In the genomic region with DNA sequence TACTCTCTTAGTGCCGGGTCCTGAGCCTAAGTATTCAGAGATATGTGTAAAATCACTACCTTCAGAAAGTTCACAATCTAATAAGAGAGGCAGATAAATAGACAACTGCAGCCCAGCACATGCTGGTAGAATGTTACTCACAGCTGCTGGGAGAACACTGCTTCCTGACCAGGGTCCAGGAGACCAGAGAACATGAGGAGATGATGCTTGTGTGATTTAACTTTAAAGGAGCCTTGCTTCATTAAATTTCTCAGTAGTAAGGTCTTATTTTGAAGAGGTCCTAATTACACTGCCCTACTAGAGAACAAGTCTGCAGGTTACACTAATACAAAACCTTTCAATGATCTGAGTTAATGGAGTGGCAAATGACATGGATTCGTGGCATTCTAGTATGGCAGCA, we compare ENCODE assay signal across 14 cellular contexts.
DNase-seq lines count a peak whose midpoint lies in the region; ATAC-seq and FAIRE-seq lines count a peak whose summit lies in the region.
"Had no signal": no experiment of that assay in that cellular context is flagged by ENCODE, and none has a peak within 500 bp of the region (broad histone marks: within the 10 kb centered on the region; RNA-seq: fewer than 3 reads in every experiment).

No MANE protein-coding gene starts in this region.

- H3K9ac ChIP-seq in BLaER1 treated with 17β-estradiol and CSF1 and Interleukin-3, amounts not matched to agents 10 nM and 100 nM = no peak overlapping the region

- ATAC-seq in GM18907 (IDR thresholded peaks at IDR 0.05; ENCODE audit: unreplicated experiment) (peak; percentile 1), esophagus mucosa (no peak), HG02610 (IDR thresholded peaks at IDR 0.05; ENCODE audit: unreplicated experiment) (no peak)
- no peak for ATAC-seq in central memory CD8-positive, alpha-beta T cell (replicated peaks; ENCODE audit: extremely low read depth, poor library complexity, severe bottlenecking)
- ATAC-seq: left lobe of liver, right cardiac atrium had no signal

- H3K36me3 Mint-ChIP-seq in central memory CD8-positive, alpha-beta T cell (ENCODE audit: insufficient read depth) = peaks cover 3% of the 10 kb centered on the region

- H3K36me3 ChIP-seq in BLaER1 treated with 17β-estradiol and CSF1 and Interleukin-3, amounts not matched to agents 10 nM and 100 nM = no peaks in the 10 kb centered on the region
- H3K36me3 ChIP-seq: colonic mucosa had no signal

- FAIRE-seq in GM19239 (lab: Jason Lieb, UNC) = no peak

- H3K4me2 ChIP-seq in BLaER1 treated with 17β-estradiol and CSF1 and Interleukin-3, amounts not matched to agents 10 nM and 100 nM = peak overlapping the region; percentile 41 to 78 (median 68)

- peaks cover 0 to 23% (median 0%) of the 10 kb centered on the region in 11 experiments; a peak in 2 of 22 replicates for H3K27me3 ChIP-seq in BLaER1 treated with 17β-estradiol and CSF1 and Interleukin-3, amounts not matched to agents 10 nM and 100 nM
- H3K27me3 ChIP-seq: colonic mucosa had no signal

- H3K4me3 Mint-ChIP-seq in central memory CD8-positive, alpha-beta T cell = peak overlapping the region; percentile 38
- H3K4me3 Mint-ChIP-seq: naive B cell had no signal

- H3K9me3 Mint-ChIP-seq in central memory CD8-positive, alpha-beta T cell = no peaks in the 10 kb centered on the region

- DNase-seq in NCI-H226 = peak; percentile 9
- DNase-seq in central memory CD8-positive, alpha-beta T cell (ENCODE audit: low spot score in 2 of 2) = no peak
- DNase-seq in stimulated activated CD4-positive, alpha-beta T cell treated with anti-CD3 and anti-CD28 coated beads, Interleukin-15, amount 100 ng/mL, for 24 hours = no peak
- DNase-seq in GM19239 (ENCODE audit: insufficient read length, low spot score) = no peak
- DNase-seq: colonic mucosa, naive B cell, NCI-H446 treated with DMSO at 0.1 percent for 48 hours, right cardiac atrium had no signal

- H4K20me1 ChIP-seq in BLaER1 treated with 17β-estradiol and CSF1 and Interleukin-3, amounts not matched to agents 10 nM and 100 nM = no peaks in the 10 kb centered on the region

- H3K27ac Mint-ChIP-seq in central memory CD8-positive, alpha-beta T cell (ENCODE audit: low read depth) = peak overlapping the region; percentile 51
- H3K27ac Mint-ChIP-seq: B cell, naive B cell had no signal

- peaks cover 29 to 61% (median 48%) of the 10 kb centered on the region in 10 experiments for H3K4me1 ChIP-seq in BLaER1 treated with 17β-estradiol and CSF1 and Interleukin-3, amounts not matched to agents 10 nM and 100 nM
- H3K4me1 ChIP-seq: colonic mucosa had no signal

- no peaks in the 10 kb centered on the region for H3K27me3 Mint-ChIP-seq in central memory CD8-positive, alpha-beta T cell

- peak overlapping the region in 1 of 11 experiments; percentile 12; a peak in 2 of 22 replicates for H3K27ac ChIP-seq in BLaER1 treated with 17β-estradiol and CSF1 and Interleukin-3, amounts not matched to agents 10 nM and 100 nM
- H3K27ac ChIP-seq: colonic mucosa had no signal

- peaks cover 0 to 16% (median 0%) of the 10 kb centered on the region in 11 experiments; a peak in 6 of 22 replicates for H3K9me3 ChIP-seq in BLaER1 treated with 17β-estradiol and CSF1 and Interleukin-3, amounts not matched to agents 10 nM and 100 nM (replicated peaks in 1 of 11)
- H3K9me3 ChIP-seq: colonic mucosa had no signal

- H3K4me1 Mint-ChIP-seq in central memory CD8-positive, alpha-beta T cell = peaks cover 83% of the 10 kb centered on the region

- no peak overlapping the region for H3K4me3 ChIP-seq in BLaER1 treated with 17β-estradiol and CSF1 and Interleukin-3, amounts not matched to agents 10 nM and 100 nM
- H3K4me3 ChIP-seq: colonic mucosa had no signal
